In the genomic region with DNA sequence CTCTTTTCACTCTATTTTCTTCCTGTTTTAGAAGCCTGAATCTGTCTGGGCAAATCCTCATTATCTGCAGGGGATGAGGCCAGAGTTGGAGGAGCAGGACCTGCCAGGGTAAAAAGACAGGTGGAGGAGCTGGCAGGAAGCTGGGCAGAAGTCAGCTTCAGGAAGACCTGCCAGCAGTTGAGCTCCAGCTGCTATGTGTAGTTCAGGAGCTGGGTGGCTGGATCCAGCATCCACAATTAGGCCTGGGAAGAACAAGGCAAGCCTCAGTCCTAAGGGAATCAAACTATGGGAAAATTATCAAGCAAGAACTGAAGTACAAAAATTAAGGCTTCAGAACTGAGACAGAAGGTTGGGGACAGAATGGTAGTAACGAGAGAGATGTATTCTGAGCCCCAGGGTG, we compare ENCODE assay signal across 19 cellular contexts.
A peak's percentile ranks its signal among the peaks of the same experiment; 100 is the strongest.
DNase-seq lines count a peak whose midpoint lies in the region; ATAC-seq, FAIRE-seq and TF ChIP-seq lines count a peak whose summit lies in the region.
"Had no signal": no experiment of that assay in that cellular context is flagged by ENCODE, and none has a peak within 500 bp of the region (broad histone marks: within the 10 kb centered on the region; RNA-seq: fewer than 3 reads in every experiment).

No MANE protein-coding gene starts in this region.

- H3K27me3 ChIP-seq in HepG2 (ENCODE audit: control insufficient read depth in 1 of 2, insufficient read depth in 2 of 2, low read length in 2 of 2) (no peaks in the 10 kb centered on the region), right lobe of liver (no peaks in the 10 kb centered on the region)
- H3K27me3 ChIP-seq: Peyer's patch had no signal

- no peak for DNase-seq in HepG2 (ENCODE audit: low spot score)
- no peak for DNase-seq in right lobe of liver
- no peak for DNase-seq in T-cell
- no peak for DNase-seq in NCI-H1436 (lab: John Stamatoyannopoulos, UW)
- DNase-seq in cerebellar nuclear complex (lab: John Stamatoyannopoulos, UW), result no peak
- DNase-seq: AML-193; CD4-positive, alpha-beta T cell; DND-41; GDM1; HCEC 1CT; NCI-H1092; NCI-H187; NCI-H446; Peyer's patch; SIG-M5 had no signal

- peak overlapping the region; percentile 12 for H3K27ac Mint-ChIP-seq in dendritic cell treated with granulocyte-macrophage colony-stimulating factor and Interleukin-4, amounts not matched to agents 40 ng/mL and 50 ng/mL, for 4 days
- H3K27ac Mint-ChIP-seq in nephron (peak overlapping the region in 2 of 3 experiments; percentile 16 to 59), T-cell (no peak overlapping the region)
- H3K27ac Mint-ChIP-seq: CD4-positive, alpha-beta T cell had no signal

- H3K36me3 ChIP-seq in HepG2 (replicated peaks in 1 of 2; ENCODE audit: control insufficient read depth in 1 of 2, insufficient read depth in 2 of 2, low read length in 2 of 2) (no peaks in the 10 kb centered on the region), right lobe of liver (no peaks in the 10 kb centered on the region)
- H3K36me3 ChIP-seq: Peyer's patch had no signal

- H3K4me3 ChIP-seq in HepG2 (replicated peaks in 1 of 3; ENCODE audit: insufficient read depth in 1 of 3, low read depth in 2 of 3, low read length in 3 of 3) (no peak overlapping the region), right lobe of liver (no peak overlapping the region)
- H3K4me3 ChIP-seq: Peyer's patch had no signal

- no peak for FAIRE-seq in HepG2 (lab: Jason Lieb, UNC)
- FAIRE-seq: GM12892 had no signal

- POLR2A ChIA-PET in HepG2 (lab: Yijun Ruan, JAX) (no interaction called here), T-cell (lab: Charles Lee) (no interaction called here)

- H3K36me3 Mint-ChIP-seq in dendritic cell treated with granulocyte-macrophage colony-stimulating factor and Interleukin-4, amounts not matched to agents 40 ng/mL and 50 ng/mL, for 4 days (ENCODE audit: low read depth), result no peaks in the 10 kb centered on the region
- H3K36me3 Mint-ChIP-seq in nephron (ENCODE audit: low read depth) (no peaks in the 10 kb centered on the region), T-cell (no peaks in the 10 kb centered on the region)
- H3K36me3 Mint-ChIP-seq: IgD-negative memory B cell had no signal

- H3K9me3 ChIP-seq in HepG2 (ENCODE audit: low read length), result no peaks in the 10 kb centered on the region
- no peaks in the 10 kb centered on the region for H3K9me3 ChIP-seq in right lobe of liver
- H3K9me3 ChIP-seq: Peyer's patch had no signal

- TF ChIP-seq RAD21 in HepG2 (CRISPR knock-in tag; IDR thresholded peaks at IDR 0.05), result no peak

- no peaks in the 10 kb centered on the region for H3K79me2 ChIP-seq in HepG2 (ENCODE audit: insufficient read depth, low read length)

- H3K4me3 Mint-ChIP-seq in dendritic cell treated with granulocyte-macrophage colony-stimulating factor and Interleukin-4, amounts not matched to agents 40 ng/mL and 50 ng/mL, for 4 days, result no peak overlapping the region
- H3K4me3 Mint-ChIP-seq in nephron (no peak overlapping the region), T-cell (no peak overlapping the region)
- H3K4me3 Mint-ChIP-seq: CD4-positive, alpha-beta T cell; IgD-negative memory B cell had no signal

- no peak overlapping the region for H3K9ac ChIP-seq in HepG2 (ENCODE audit: insufficient read depth, low read depth, low read length)

- no TSS peak for BruUV-seq in HepG2 (replicated peaks; lab: Mats Ljungman, UMichigan)

- H2AFZ ChIP-seq in HepG2 (ENCODE audit: low read length), result no peak overlapping the region

- H3K27ac ChIP-seq in HepG2 (ENCODE audit: extremely low read length, insufficient read depth, low read length), result no peak overlapping the region
- H3K27ac ChIP-seq in right lobe of liver, result no peak overlapping the region
- H3K27ac ChIP-seq: Peyer's patch had no signal

- in situ Hi-C loops in HepG2 (cut with HindIII; ENCODE audit: extremely low pct_ligation_motif_present, low pct_unique_long_range_greater_than_20kb), result no loop called here

- TF ChIP-seq EP300 in HepG2 (IDR thresholded peaks at IDR 0.05; ENCODE audit: low read depth in 2 of 2, low read length in 2 of 2) (no peak), HepG2 (CRISPR knock-in tag; IDR thresholded peaks at IDR 0.05; ENCODE audit: borderline replicate concordance) (no peak)

- 100% methylated on average over 1 of the region's 1 CpG for WGBS in HepG2 (ENCODE audit: low lambda C conversion rate)
- no CpG with 5 or more reads among the region's 1 CpG for WGBS in right lobe of liver (ENCODE audit: insufficient coverage, low coverage, low lambda C conversion rate, missing lambda C conversion rate)

- TF ChIP-seq CTCF in HepG2 (CRISPR knock-in tag; IDR thresholded peaks at IDR 0.05), result no peak
- TF ChIP-seq CTCF in right lobe of liver (IDR thresholded peaks at IDR 0.05), result no peak
- TF ChIP-seq CTCF in nephron (IDR thresholded peaks at IDR 0.05; ENCODE audit: unreplicated experiment in 3 of 3), result no peak

- no peak overlapping the region for H3K4me2 ChIP-seq in HepG2 (ENCODE audit: low read depth, low read length)

- no peaks in the 10 kb centered on the region for H4K20me1 ChIP-seq in HepG2 (ENCODE audit: insufficient read depth, low read length)

- TF ChIP-seq POLR2A in HepG2 (IDR thresholded peaks at IDR 0.05; ENCODE audit: insufficient read depth in 1 of 2, low read depth in 2 of 2, low read length in 2 of 2) (no peak), right lobe of liver (IDR thresholded peaks at IDR 0.05) (no peak)

- ATAC-seq in HepG2 (no peak; the same call in 2 of the 3 replicates), right lobe of liver (no peak), T-cell (replicated peaks in 1 of 4) (no peak)

- no peaks in the 10 kb centered on the region for H3K4me1 Mint-ChIP-seq in dendritic cell treated with granulocyte-macrophage colony-stimulating factor and Interleukin-4, amounts not matched to agents 40 ng/mL and 50 ng/mL, for 4 days (ENCODE audit: low read depth)
- peaks cover 18% of the 10 kb centered on the region for H3K4me1 Mint-ChIP-seq in nephron
- H3K4me1 Mint-ChIP-seq in T-cell, result no peaks in the 10 kb centered on the region

- CTCF ChIA-PET in HepG2 (lab: Yijun Ruan, JAX; ENCODE audit: low intra/inter-chr PET ratio, low total read pairs) (no interaction called here), T-cell (lab: Charles Lee) (no interaction called here)

- intact Hi-C loops in HepG2 (cut with micrococcal nuclease; ENCODE audit: unreplicated experiment) (no loop called here), right lobe of liver (cut with DNase I) (no loop called here)
- intact Hi-C loops in dendritic cell treated with granulocyte-macrophage colony-stimulating factor and Interleukin-4, amounts not matched to agents 40 ng/mL and 50 ng/mL, for 4 days (cut with micrococcal nuclease), result no loop called here

- H3K27me3 Mint-ChIP-seq in dendritic cell treated with granulocyte-macrophage colony-stimulating factor and Interleukin-4, amounts not matched to agents 40 ng/mL and 50 ng/mL, for 4 days, result peaks cover 12% of the 10 kb centered on the region
- H3K27me3 Mint-ChIP-seq in nephron (ENCODE audit: low read depth) (no peaks in the 10 kb centered on the region), T-cell (peaks cover 8 to 9% of the 10 kb centered on the region in 2 donors)
- H3K27me3 Mint-ChIP-seq: CD4-positive, alpha-beta T cell had no signal

- H3K9me3 Mint-ChIP-seq in dendritic cell treated with granulocyte-macrophage colony-stimulating factor and Interleukin-4, amounts not matched to agents 40 ng/mL and 50 ng/mL, for 4 days, result no peaks in the 10 kb centered on the region
- H3K9me3 Mint-ChIP-seq in nephron (no peaks in the 10 kb centered on the region), T-cell (no peaks in the 10 kb centered on the region)
- H3K9me3 Mint-ChIP-seq: CD4-positive, alpha-beta T cell; IgD-negative memory B cell had no signal

- H3K4me1 ChIP-seq in HepG2 (ENCODE audit: insufficient read depth, low read length) (peaks cover 56% of the 10 kb centered on the region), right lobe of liver (no peaks in the 10 kb centered on the region)
- H3K4me1 ChIP-seq: Peyer's patch had no signal

TF ChIP-seq in HepG2, 621 proteins besides CTCF, POLR2A, EP300 and RAD21:
- TF ChIP-seq, protein P1, sequence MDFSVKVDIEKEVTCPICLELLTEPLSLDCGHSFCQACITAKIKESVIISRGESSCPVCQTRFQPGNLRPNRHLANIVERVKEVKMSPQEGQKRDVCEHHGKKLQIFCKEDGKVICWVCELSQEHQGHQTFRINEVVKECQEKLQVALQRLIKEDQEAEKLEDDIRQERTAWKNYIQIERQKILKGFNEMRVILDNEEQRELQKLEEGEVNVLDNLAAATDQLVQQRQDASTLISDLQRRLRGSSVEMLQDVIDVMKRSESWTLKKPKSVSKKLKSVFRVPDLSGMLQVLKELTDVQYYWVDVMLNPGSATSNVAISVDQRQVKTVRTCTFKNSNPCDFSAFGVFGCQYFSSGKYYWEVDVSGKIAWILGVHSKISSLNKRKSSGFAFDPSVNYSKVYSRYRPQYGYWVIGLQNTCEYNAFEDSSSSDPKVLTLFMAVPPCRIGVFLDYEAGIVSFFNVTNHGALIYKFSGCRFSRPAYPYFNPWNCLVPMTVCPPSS (IDR thresholded peaks at IDR 0.05), result no peak
- TF ChIP-seq PRMT3 (CRISPR knock-in tag; IDR thresholded peaks at IDR 0.05; ENCODE audit: borderline replicate concordance, low read depth) (peak; percentile 5; the same call in 1 of the 2 replicates), HMGA1 (CRISPR knock-in tag; conservative IDR thresholded peaks at IDR 0.05) (no peak), ZNF850 (CRISPR knock-in tag; conservative IDR thresholded peaks at IDR 0.05) (no peak), ZNF781 (CRISPR knock-in tag; IDR thresholded peaks at IDR 0.05; ENCODE audit: borderline replicate concordance, not compliant biosample characterization) (no peak)
- TF ChIP-seq, protein P2, sequence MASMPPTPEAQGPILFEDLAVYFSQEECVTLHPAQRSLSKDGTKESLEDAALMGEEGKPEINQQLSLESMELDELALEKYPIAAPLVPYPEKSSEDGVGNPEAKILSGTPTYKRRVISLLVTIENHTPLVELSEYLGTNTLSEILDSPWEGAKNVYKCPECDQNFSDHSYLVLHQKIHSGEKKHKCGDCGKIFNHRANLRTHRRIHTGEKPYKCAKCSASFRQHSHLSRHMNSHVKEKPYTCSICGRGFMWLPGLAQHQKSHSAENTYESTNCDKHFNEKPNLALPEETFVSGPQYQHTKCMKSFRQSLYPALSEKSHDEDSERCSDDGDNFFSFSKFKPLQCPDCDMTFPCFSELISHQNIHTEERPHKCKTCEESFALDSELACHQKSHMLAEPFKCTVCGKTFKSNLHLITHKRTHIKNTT (CRISPR knock-in tag; IDR thresholded peaks at IDR 0.05), result no peak

Comparison
In these comparisons a context has a peak if more than half of its experiments do, and no peak if none do; other contexts are left out.
1. H3K27ac Mint-ChIP-seq: peak in dendritic cell treated with granulocyte-macrophage colony-stimulating factor and Interleukin-4, amounts not matched to agents 40 ng/mL and 50 ng/mL, for 4 days (single experiment) and nephron (2 of 3); none in T-cell (0 of 2).